ENCODE assay signal across 8 cellular contexts in the genomic region with DNA sequence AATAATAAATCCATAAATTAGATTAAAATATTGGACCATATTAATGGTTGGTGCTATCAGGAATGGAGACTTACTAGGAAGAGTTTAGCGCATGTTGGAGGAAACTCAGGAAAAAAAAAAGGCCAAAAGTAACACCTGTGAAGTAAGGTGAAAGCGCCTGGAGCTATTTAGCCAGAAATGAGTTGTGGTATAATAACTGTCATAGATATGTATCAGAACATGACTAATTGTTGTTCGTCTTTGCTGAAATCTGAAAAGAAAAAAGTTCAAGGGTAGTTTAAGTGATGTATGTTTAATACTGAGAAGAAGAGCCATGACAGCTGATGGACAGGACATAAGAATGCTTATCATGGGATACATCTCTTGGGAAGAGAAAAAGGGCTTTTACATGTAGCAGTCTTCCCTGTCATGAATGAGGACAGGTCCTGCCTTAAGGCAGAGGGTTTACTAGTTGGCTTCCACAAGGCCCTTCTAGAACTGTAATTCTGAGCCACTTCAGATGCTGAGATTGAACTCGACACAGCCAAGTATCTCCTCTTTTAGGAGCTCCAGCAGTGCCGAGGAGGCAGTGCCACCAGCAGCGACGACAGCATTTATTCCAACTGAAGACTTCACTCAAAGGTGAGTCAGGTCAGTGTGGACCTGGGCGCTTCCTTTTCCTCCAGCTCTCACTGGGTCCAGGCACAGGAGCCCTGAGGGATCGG. TPM values are rescaled to one million over a fixed set of nuclear protein-coding genes. Genes with fewer than 3 reads are reported as not detected.
DNase-seq lines count a peak whose midpoint lies in the region; ATAC-seq and TF ChIP-seq lines count a peak whose summit lies in the region.

No MANE protein-coding gene starts in this region.

- H3K9me3 Mint-ChIP-seq in T-cell, result no peaks in the 10 kb centered on the region
- H3K9me3 Mint-ChIP-seq in stimulated activated naive CD8-positive, alpha-beta T cell treated with anti-CD3 and anti-CD28 coated beads, Interleukin-15, amount 100 ng/mL, for 72 hours, result no peaks in the 10 kb centered on the region

- H3K27me3 Mint-ChIP-seq in T-cell, result no peaks in the 10 kb centered on the region
- no peaks in the 10 kb centered on the region for H3K27me3 Mint-ChIP-seq in stimulated activated naive CD8-positive, alpha-beta T cell treated with anti-CD3 and anti-CD28 coated beads, Interleukin-15, amount 100 ng/mL, for 72 hours

- H3K27me3 ChIP-seq in AG04450 (ENCODE audit: control insufficient read depth, insufficient read depth, low read length), result no peaks in the 10 kb centered on the region
- H3K27me3 ChIP-seq in foreskin keratinocyte, result peaks cover 43% of the 10 kb centered on the region

- H3K9me3 ChIP-seq in AG04450 (ENCODE audit: control insufficient read depth, insufficient read depth, low read length), result no peaks in the 10 kb centered on the region

- CTCF ChIA-PET in AG04450 (lab: Charles Lee), result interaction anchor here (0.6 kb wide), 2 partner anchors 101 to 733 kb away, joined by 3 read pairs; no protein-coding TSS in a partner anchor
- CTCF ChIA-PET in T-cell (lab: Charles Lee), result interaction anchor here (0.6 to 4.1 kb wide), 23 partner anchors 7 to 122 kb away, joined by 3 to 31 read pairs (median 4); no protein-coding TSS in a partner anchor

- POLR2A ChIA-PET in AG04450 (lab: Yijun Ruan, JAX), result interaction anchor here (0.7 kb wide), 1 partner anchor 1183 kb away, joined by 5 read pairs; no protein-coding TSS in a partner anchor
- POLR2A ChIA-PET in T-cell (lab: Charles Lee), result interaction anchor here (0.5 to 2.3 kb wide), 16 partner anchors 12 to 937 kb away, joined by 3 to 8 read pairs (median 4); no protein-coding TSS in a partner anchor

- DNase-seq in AG04450 (ENCODE audit: low read depth, low spot score), result no peak
- DNase-seq in T-cell, result peak in 2 of 34 experiments; percentile 26 to 36
- DNase-seq in foreskin keratinocyte, result peak; percentile 54 to 77
- no peak for DNase-seq in stimulated activated naive CD8-positive, alpha-beta T cell treated with anti-CD3 and anti-CD28 coated beads, Interleukin-15, amount 100 ng/mL, for 72 hours
- no peak for DNase-seq in NCI-H524 treated with DMSO at 0.1 percent for 48 hours (lab: John Stamatoyannopoulos, UW)
- no peak for DNase-seq in CD1c-positive myeloid dendritic cell (ENCODE audit: extremely low spot score)
- DNase-seq in DMS153 (lab: John Stamatoyannopoulos, UW), result no peak

- no peak overlapping the region for H3K27ac ChIP-seq in AG04450 (ENCODE audit: low read depth, low read length)
- peak overlapping the region; percentile 42 for H3K27ac ChIP-seq in foreskin keratinocyte

- TF ChIP-seq CTCF in AG04450 (IDR thresholded peaks at IDR 0.05; ENCODE audit: low read depth, low read length), result no peak
- TF ChIP-seq CTCF in foreskin keratinocyte (conservative IDR thresholded peaks at IDR 0.05), result no peak

- H3K4me1 ChIP-seq in foreskin keratinocyte, result peaks cover 5% of the 10 kb centered on the region

- peak overlapping the region; percentile 85 to 98 (median 98) for H3K4me3 Mint-ChIP-seq in T-cell
- H3K4me3 Mint-ChIP-seq in stimulated activated naive CD8-positive, alpha-beta T cell treated with anti-CD3 and anti-CD28 coated beads, Interleukin-15, amount 100 ng/mL, for 72 hours, result peak overlapping the region; percentile 77 to 94

- peaks cover 22 to 41% (median 27%) of the 10 kb centered on the region in 3 donors for H3K4me1 Mint-ChIP-seq in T-cell
- peaks cover 22% of the 10 kb centered on the region for H3K4me1 Mint-ChIP-seq in stimulated activated naive CD8-positive, alpha-beta T cell treated with anti-CD3 and anti-CD28 coated beads, Interleukin-15, amount 100 ng/mL, for 72 hours

- H3K36me3 Mint-ChIP-seq in T-cell, result peaks cover 21% of the 10 kb centered on the region

- H3K27ac Mint-ChIP-seq in T-cell, result peak overlapping the region; percentile 80 to 94
- H3K27ac Mint-ChIP-seq in stimulated activated naive CD8-positive, alpha-beta T cell treated with anti-CD3 and anti-CD28 coated beads, Interleukin-15, amount 100 ng/mL, for 72 hours, result peak overlapping the region; percentile 7 to 87

- peak overlapping the region; percentile 70 for H3K4me3 ChIP-seq in AG04450 (ENCODE audit: low read depth, low read length)

- ATAC-seq in GM19351 (IDR thresholded peaks at IDR 0.05; ENCODE audit: unreplicated experiment) (peak; percentile 3), T-cell (replicated peaks in 1 of 4) (peak; percentile 12 to 22 (median 21)), foreskin keratinocyte (peak; percentile 62)
- peak; percentile 19 for ATAC-seq in stimulated activated naive CD8-positive, alpha-beta T cell treated with anti-CD3 and anti-CD28 coated beads, Interleukin-15, amount 100 ng/mL, for 72 hours

RNA-seq across cellular contexts. Expression of a gene that starts 0.9 kb away (rescaled TPM):
- 2.4 and 3.2 TPM in 2 replicates for polyA plus RNA-seq in AG04450 (2011; rRNA removed)
- 3.8 and 4.3 TPM in 2 replicates for polyA minus RNA-seq in AG04450 (2011; rRNA and poly(A)+ RNA removed)
- total RNA-seq in T-cell, result 100 to 1,000 TPM; 120 to 274 (median 243) TPM
- 2.5 and 3.8 TPM in 2 replicates for total RNA-seq in foreskin keratinocyte
- polyA plus RNA-seq in foreskin keratinocyte, result 0.41 and 1.2 TPM in 2 replicates

Comparison
In these comparisons a context has a peak if more than half of its experiments do, and no peak if none do; other contexts are left out.
1. DNase-seq: peak in foreskin keratinocyte (2 of 2); none in AG04450 (single experiment), stimulated activated naive CD8-positive, alpha-beta T cell treated with anti-CD3 and anti-CD28 coated beads, Interleukin-15, amount 100 ng/mL, for 72 hours (0 of 2), NCI-H524 treated with DMSO at 0.1 percent for 48 hours (single experiment), CD1c-positive myeloid dendritic cell (single experiment) and DMS153 (single experiment).
2. ATAC-seq: peak in every context shown above with its lines; median percentile 62 in foreskin keratinocyte; 21 in T-cell; 19 in stimulated activated naive CD8-positive, alpha-beta T cell treated with anti-CD3 and anti-CD28 coated beads, Interleukin-15, amount 100 ng/mL, for 72 hours; 3 in GM19351.
3. RNA of a gene that starts 0.9 kb away (total RNA-seq): 120 to 274 TPM in T-cell; 2.5 to 3.8 TPM in foreskin keratinocyte; every median in the first group is over 10 times any median in the second.